2 cellular contexts compared by ENCODE assay signal in the genomic region with DNA sequence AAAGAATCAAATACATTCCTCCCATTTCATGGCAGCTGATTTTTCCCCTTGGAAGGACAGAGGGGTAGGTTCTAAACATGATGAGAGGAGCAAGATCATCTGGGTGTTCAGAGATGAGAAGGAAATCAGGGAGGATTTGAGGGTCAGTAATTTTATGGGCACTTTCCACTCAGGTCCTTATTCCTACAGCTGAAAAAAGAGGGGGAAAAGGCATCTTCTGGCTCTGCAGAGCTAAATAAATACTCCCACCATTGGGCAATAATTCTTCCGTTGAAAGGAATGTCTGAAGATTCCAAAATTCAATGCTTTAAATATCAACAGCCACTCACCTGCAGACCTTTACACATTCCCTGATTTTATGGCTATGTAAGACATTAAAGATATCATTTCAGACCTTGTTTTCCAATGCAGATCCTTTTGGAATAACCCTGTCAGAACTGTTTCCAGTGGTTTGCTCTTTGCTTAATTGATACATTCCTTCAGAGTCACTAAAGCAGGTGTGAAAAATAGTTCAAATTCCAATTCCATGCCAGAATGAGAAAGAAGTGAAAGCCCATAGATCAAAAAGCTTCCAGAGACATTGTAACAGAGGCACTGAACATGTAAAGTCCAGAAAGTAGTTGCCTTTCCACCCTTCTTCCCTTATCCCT.
TF ChIP-seq lines count a peak whose summit lies in the region.

No MANE protein-coding gene starts in this region.

TF ChIP-seq in A549, 52 proteins besides CTCF, POLR2A, EP300 and RAD21:
- TF ChIP-seq, protein P1, sequence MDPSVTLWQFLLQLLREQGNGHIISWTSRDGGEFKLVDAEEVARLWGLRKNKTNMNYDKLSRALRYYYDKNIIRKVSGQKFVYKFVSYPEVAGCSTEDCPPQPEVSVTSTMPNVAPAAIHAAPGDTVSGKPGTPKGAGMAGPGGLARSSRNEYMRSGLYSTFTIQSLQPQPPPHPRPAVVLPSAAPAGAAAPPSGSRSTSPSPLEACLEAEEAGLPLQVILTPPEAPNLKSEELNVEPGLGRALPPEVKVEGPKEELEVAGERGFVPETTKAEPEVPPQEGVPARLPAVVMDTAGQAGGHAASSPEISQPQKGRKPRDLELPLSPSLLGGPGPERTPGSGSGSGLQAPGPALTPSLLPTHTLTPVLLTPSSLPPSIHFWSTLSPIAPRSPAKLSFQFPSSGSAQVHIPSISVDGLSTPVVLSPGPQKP (IDR thresholded peaks at IDR 0.05; ENCODE audit: low read depth, low read length) = no peak
- TF ChIP-seq MAFK (IDR thresholded peaks at IDR 0.05; ENCODE audit: partially characterized antibody) (no peak), NFE2L2 (conservative IDR thresholded peaks at IDR 0.05; ENCODE audit: low read length) (no peak), CBX8 (IDR thresholded peaks at IDR 0.05) (no peak), JUN (IDR thresholded peaks at IDR 0.05) (no peak), JUNB (IDR thresholded peaks at IDR 0.05) (no peak), ESRRA (IDR thresholded peaks at IDR 0.05; ENCODE audit: borderline replicate concordance, low read length) (no peak), HOXA7 (CRISPR knock-in tag; IDR thresholded peaks at IDR 0.05) (no peak), CBX2 (IDR thresholded peaks at IDR 0.05; ENCODE audit: borderline replicate concordance, low read depth) (no peak), SMC3 (IDR thresholded peaks at IDR 0.05) (no peak), TFCP2L1 (CRISPR knock-in tag; IDR thresholded peaks at IDR 0.05) (no peak)
- TF ChIP-seq, protein P2, sequence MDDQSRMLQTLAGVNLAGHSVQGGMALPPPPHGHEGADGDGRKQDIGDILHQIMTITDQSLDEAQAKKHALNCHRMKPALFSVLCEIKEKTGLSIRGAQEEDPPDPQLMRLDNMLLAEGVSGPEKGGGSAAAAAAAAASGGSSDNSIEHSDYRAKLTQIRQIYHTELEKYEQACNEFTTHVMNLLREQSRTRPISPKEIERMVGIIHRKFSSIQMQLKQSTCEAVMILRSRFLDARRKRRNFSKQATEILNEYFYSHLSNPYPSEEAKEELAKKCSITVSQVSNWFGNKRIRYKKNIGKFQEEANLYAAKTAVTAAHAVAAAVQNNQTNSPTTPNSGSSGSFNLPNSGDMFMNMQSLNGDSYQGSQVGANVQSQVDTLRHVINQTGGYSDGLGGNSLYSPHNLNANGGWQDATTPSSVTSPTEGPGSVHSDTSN (IDR thresholded peaks at IDR 0.05) = no peak
- TF ChIP-seq, protein P3, sequence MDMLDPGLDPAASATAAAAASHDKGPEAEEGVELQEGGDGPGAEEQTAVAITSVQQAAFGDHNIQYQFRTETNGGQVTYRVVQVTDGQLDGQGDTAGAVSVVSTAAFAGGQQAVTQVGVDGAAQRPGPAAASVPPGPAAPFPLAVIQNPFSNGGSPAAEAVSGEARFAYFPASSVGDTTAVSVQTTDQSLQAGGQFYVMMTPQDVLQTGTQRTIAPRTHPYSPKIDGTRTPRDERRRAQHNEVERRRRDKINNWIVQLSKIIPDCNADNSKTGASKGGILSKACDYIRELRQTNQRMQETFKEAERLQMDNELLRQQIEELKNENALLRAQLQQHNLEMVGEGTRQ (IDR thresholded peaks at IDR 0.05) = no peak
TF ChIP-seq in A549: peak in this region for 0.

TF ChIP-seq in IMR-90, 13 proteins besides CTCF, POLR2A, EP300 and RAD21:
- TF ChIP-seq MXI1 (IDR thresholded peaks at IDR 0.05; ENCODE audit: borderline replicate concordance, low read depth, low read length) = no peak
- TF ChIP-seq, protein P1 (IDR thresholded peaks at IDR 0.05; ENCODE audit: borderline replicate concordance, low read depth, low read length) = no peak
- no peak for TF ChIP-seq CHD1 (IDR thresholded peaks at IDR 0.05; ENCODE audit: low read depth, low read length)
- TF ChIP-seq RCOR1 (IDR thresholded peaks at IDR 0.05; ENCODE audit: insufficient replicate concordance, low read length) = no peak
- TF ChIP-seq CEBPB (IDR thresholded peaks at IDR 0.05; ENCODE audit: low read depth, low read length) = 0 out of 2 replicates have a peak, but pooled peaks have one; percentile 22
